14 cellular contexts compared by ENCODE assay signal in genomic region chr6:158476389-158476788, GRCh38.
DNase-seq lines count a peak whose midpoint lies in the region; ATAC-seq and TF ChIP-seq lines count a peak whose summit lies in the region.
"Had no signal": no experiment of that assay in that cellular context is flagged by ENCODE, and none has a peak within 500 bp of the region (broad histone marks: within the 10 kb centered on the region; RNA-seq: fewer than 3 reads in every experiment).

No MANE protein-coding gene starts in this region.

- ATAC-seq in GM21619 (IDR thresholded peaks at IDR 0.05; ENCODE audit: unreplicated experiment): peak; percentile 11
- no peak for ATAC-seq in GM18519 (IDR thresholded peaks at IDR 0.05; ENCODE audit: low FRiP score, unreplicated experiment)
- ATAC-seq in HG03108 (IDR thresholded peaks at IDR 0.05; ENCODE audit: unreplicated experiment): no peak
- ATAC-seq: activated CD8-positive, alpha-beta memory T cell treated with anti-CD3 and anti-CD28 coated beads, Interleukin-2, amount 10 ng/mL, durations not matched to agents 7 days and 5 days had no signal

- peak overlapping the region; percentile 11 for H3K27ac ChIP-seq in cingulate gyrus (ENCODE audit: low read depth, low read length)

- H3K27ac Mint-ChIP-seq in Caco-2 (ENCODE audit: unreplicated experiment): peak overlapping the region; percentile 88
- no peak overlapping the region for H3K27ac Mint-ChIP-seq in activated naive CD4-positive, alpha-beta T cell treated with anti-CD3 and anti-CD28 coated beads, Interleukin-2, amount 10 ng/mL, durations not matched to agents 7 days and 5 days
- H3K27ac Mint-ChIP-seq: activated CD8-positive, alpha-beta memory T cell treated with anti-CD3 and anti-CD28 coated beads, Interleukin-2, amount 10 ng/mL, durations not matched to agents 7 days and 5 days; type B pancreatic cell had no signal

- H3K4me3 ChIP-seq in Caco-2 (ENCODE audit: low read depth, low read length): no peak overlapping the region

- H3K9me3 ChIP-seq in Caco-2: no peaks in the 10 kb centered on the region

- H3K27me3 ChIP-seq in Caco-2 (replicated peaks; ENCODE audit: control insufficient read depth, insufficient read depth, low read length): no peaks in the 10 kb centered on the region

- POLR2A ChIA-PET in Caco-2 (lab: Charles Lee): no interaction called here

- no peak overlapping the region for H3K4me3 Mint-ChIP-seq in Caco-2 (ENCODE audit: unreplicated experiment)
- no peak overlapping the region for H3K4me3 Mint-ChIP-seq in activated naive CD4-positive, alpha-beta T cell treated with anti-CD3 and anti-CD28 coated beads, Interleukin-2, amount 10 ng/mL, durations not matched to agents 7 days and 5 days
- H3K4me3 Mint-ChIP-seq: activated CD8-positive, alpha-beta memory T cell treated with anti-CD3 and anti-CD28 coated beads, Interleukin-2, amount 10 ng/mL, durations not matched to agents 7 days and 5 days; type B pancreatic cell had no signal

- peaks cover 34% of the 10 kb centered on the region for H3K4me1 ChIP-seq in Caco-2

- no TSS peak for BruUV-seq in Caco-2 (replicated peaks; lab: Mats Ljungman, UMichigan)

- no peaks in the 10 kb centered on the region; the same call in 1 of the 2 replicates for H3K36me3 ChIP-seq in Caco-2 (ENCODE audit: control insufficient read depth, insufficient read depth, low read length)

- H3K9me3 Mint-ChIP-seq in Caco-2 (ENCODE audit: unreplicated experiment): no peaks in the 10 kb centered on the region
- H3K9me3 Mint-ChIP-seq in activated naive CD4-positive, alpha-beta T cell treated with anti-CD3 and anti-CD28 coated beads, Interleukin-2, amount 10 ng/mL, durations not matched to agents 7 days and 5 days: no peaks in the 10 kb centered on the region
- H3K9me3 Mint-ChIP-seq: type B pancreatic cell had no signal

- no peaks in the 10 kb centered on the region for H3K27me3 Mint-ChIP-seq in Caco-2 (ENCODE audit: insufficient read depth, unreplicated experiment)
- H3K27me3 Mint-ChIP-seq in activated naive CD4-positive, alpha-beta T cell treated with anti-CD3 and anti-CD28 coated beads, Interleukin-2, amount 10 ng/mL, durations not matched to agents 7 days and 5 days: no peaks in the 10 kb centered on the region
- H3K27me3 Mint-ChIP-seq: activated CD8-positive, alpha-beta memory T cell treated with anti-CD3 and anti-CD28 coated beads, Interleukin-2, amount 10 ng/mL, durations not matched to agents 7 days and 5 days; type B pancreatic cell had no signal

- intact Hi-C loops in Caco-2 (cut with micrococcal nuclease; ENCODE audit: unreplicated experiment): no loop called here

- peaks cover 33% of the 10 kb centered on the region for H3K4me1 Mint-ChIP-seq in Caco-2 (ENCODE audit: low read depth, unreplicated experiment)
- H3K4me1 Mint-ChIP-seq in activated naive CD4-positive, alpha-beta T cell treated with anti-CD3 and anti-CD28 coated beads, Interleukin-2, amount 10 ng/mL, durations not matched to agents 7 days and 5 days: no peaks in the 10 kb centered on the region

- peaks cover 53% of the 10 kb centered on the region for H3K36me3 Mint-ChIP-seq in Caco-2 (ENCODE audit: insufficient read depth, unreplicated experiment)
- H3K36me3 Mint-ChIP-seq in activated naive CD4-positive, alpha-beta T cell treated with anti-CD3 and anti-CD28 coated beads, Interleukin-2, amount 10 ng/mL, durations not matched to agents 7 days and 5 days: peaks cover 5% of the 10 kb centered on the region

- CTCF ChIA-PET in Caco-2 (lab: Charles Lee): no interaction called here
- CTCF ChIA-PET in activated naive CD4-positive, alpha-beta T cell treated with anti-CD3 and anti-CD28 coated beads, Interleukin-2, amount 10 ng/mL, durations not matched to agents 7 days and 5 days (lab: Charles Lee): interaction anchor here (0.8 kb wide), 1 partner anchor 21 kb away, joined by 3 read pairs; no protein-coding TSS in a partner anchor

- DNase-seq in Caco-2 (no peak), NCI-H2081 treated with DMSO at 0.1 percent for 48 hours (lab: John Stamatoyannopoulos, UW) (peak; percentile 44), DMS114 treated with DMSO at 0.1 percent for 48 hours (lab: John Stamatoyannopoulos, UW; ENCODE audit: unreplicated experiment) (no peak)
- no peak for DNase-seq in activated naive CD4-positive, alpha-beta T cell treated with anti-CD3 and anti-CD28 coated beads, Interleukin-2, amount 10 ng/mL, durations not matched to agents 7 days and 5 days
- DNase-seq: activated CD8-positive, alpha-beta memory T cell treated with anti-CD3 and anti-CD28 coated beads, Interleukin-2, amount 10 ng/mL, durations not matched to agents 7 days and 5 days; activated naive CD4-positive, alpha-beta T cell treated with Interleukin-2 at 50 U/mL for 16 hours; head of caudate nucleus; MV-4-11; stimulated activated CD4-positive, alpha-beta T cell treated with anti-CD3 and anti-CD28 coated beads, Interleukin-1b, Interleukin-23, amount 100 ng/mL, for 48 hours had no signal

- TF ChIP-seq CTCF in Caco-2 (IDR thresholded peaks at IDR 0.05; ENCODE audit: insufficient read depth in 1 of 2, low read depth in 1 of 2, low read length in 1 of 2, severe bottlenecking in 1 of 2, unreplicated experiment in 1 of 2): no peak
